ENCODE assay signal across 25 cellular contexts in the genomic region with DNA sequence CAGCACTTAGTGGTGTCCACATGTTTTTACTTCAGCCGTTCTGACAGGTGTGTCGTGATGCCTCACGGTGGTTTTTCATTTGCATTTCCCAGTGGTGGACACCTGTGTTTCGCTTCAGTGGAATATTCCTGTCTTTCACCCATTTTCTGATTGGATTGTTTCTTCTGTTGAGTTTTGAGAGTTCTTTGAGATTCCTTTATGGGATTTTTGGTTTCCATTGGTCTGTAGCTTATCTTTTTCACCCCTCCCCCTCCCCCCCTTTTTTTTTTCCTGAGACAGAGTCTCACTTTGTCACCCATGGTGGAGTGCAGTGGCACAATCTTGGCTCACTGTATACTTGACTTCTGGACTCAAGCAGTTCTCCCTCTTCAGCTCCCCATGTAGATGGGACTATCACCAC.
"Had no signal": no experiment of that assay in that cellular context is flagged by ENCODE, and none has a peak within 500 bp of the region (broad histone marks: within the 10 kb centered on the region; RNA-seq: fewer than 3 reads in every experiment).

No MANE protein-coding gene starts in this region.

- ATAC-seq: Panc1, PC-3, SK-N-SH treated with all-trans-retinoic acid at 6 μM for 48 hours had no signal

- DNase-seq: Karpas-422, KG1, MG63, NCI-H1092, NCI-H1105 treated with DMSO at 0.1 percent for 48 hours, NCI-H1417 treated with DMSO at 0.1 percent for 48 hours, NCI-H146, NCI-H1694 treated with DMSO at 0.1 percent for 48 hours, NCI-H2029, NCI-H2081 treated with DMSO at 0.1 percent for 48 hours, NCI-H2171, NCI-H226, NCI-H446, NCI-H510A, NCI-H524 treated with DMSO at 0.1 percent for 48 hours, NCI-H69, NCI-H774, PC-3, SHP77 treated with DMSO at 0.1 percent for 48 hours, SJCRH30 had no signal

- H3K36me3 ChIP-seq: SJCRH30 had no signal

- H3K4me3 ChIP-seq: MG63, SJCRH30 had no signal

- H3K27me3 ChIP-seq: MG63, SJCRH30 had no signal

- H3K9me3 ChIP-seq: MG63, SJCRH30 had no signal

- H3K27ac ChIP-seq: HL-60, RWPE1, SJCRH30 had no signal

- FAIRE-seq: HTR-8/SVneo had no signal
